ENCODE assay signal across 28 cellular contexts in genomic region chr16:88380619-88381018, GRCh38.
"Had no signal": no experiment of that assay in that cellular context is flagged by ENCODE, and none has a peak within 500 bp of the region (broad histone marks: within the 10 kb centered on the region; RNA-seq: fewer than 3 reads in every experiment).

No MANE protein-coding gene starts in this region.

- DNase-seq: activated CD4-positive, alpha-beta T cell treated with anti-CD3 and anti-CD28 coated beads for 48 hours; activated CD4-positive, alpha-beta T cell treated with anti-CD3 and anti-CD28 coated beads, Interleukin-2, amount 50 U/mL, for 48 hours; activated gamma-delta T cell treated with Interleukin-2 at 50 U/mL for 16 hours; activated T-cell treated with anti-CD3 and anti-CD28 coated beads, Interleukin-2, amount 50 U/mL, for 4 hours; amniotic stem cell; central memory CD4-positive, alpha-beta T cell; endodermal cell; foreskin fibroblast; retina; stimulated activated CD4-positive, alpha-beta T cell treated with anti-CD3 and anti-CD28 coated beads, Interleukin-1b, Interleukin-23, amount 100 ng/mL, for 48 hours; stimulated activated CD4-positive, alpha-beta T cell treated with anti-CD3 and anti-CD28 coated beads, Interleukin-4, amount 100 ng/mL, for 4 hours; stimulated activated CD8-positive, alpha-beta memory T cell treated with anti-CD3 and anti-CD28 coated beads, Interleukin-4, amount 100 ng/mL, for 48 hours; stimulated activated naive CD8-positive, alpha-beta T cell treated with anti-CD3 and anti-CD28 coated beads, Interleukin-15, amount 100 ng/mL, for 72 hours; substantia nigra; thyroid gland had no signal

- H3K4me3 ChIP-seq: left lung, lung, ovary, prostate gland, smooth muscle cell, thyroid gland, upper lobe of right lung had no signal

- H3K27me3 ChIP-seq: ovary, thyroid gland had no signal

- H3K27ac ChIP-seq: left lung, neutrophil, ovary, prostate gland, thyroid gland, upper lobe of right lung, VCaP had no signal

- H3K4me2 ChIP-seq: smooth muscle cell had no signal

- FAIRE-seq: TTC549 had no signal

- H3K36me3 ChIP-seq: left lung, neutrophil, ovary, prostate gland, thyroid gland, upper lobe of right lung had no signal

- ATAC-seq: activated CD4-positive, CD25-positive, alpha-beta regulatory T cell treated with anti-CD3 and anti-CD28 coated beads, Interleukin-2, amount 50 U/mL, for 24 hours; activated T-cell treated with anti-CD3 and anti-CD28 coated beads, Interleukin-2, amount 50 U/mL, for 4 hours; activated T-helper 17 cell treated with anti-CD3 and anti-CD28 coated beads, Interleukin-2, amount 50 U/mL, for 72 hours; esophagus mucosa; left lung; stimulated activated memory B cell treated with anti-CD40 and anti-IgM and Interleukin-4, amounts not matched to agents 10 μg/mL and 1 μg/mL and 100 μg/mL, for 72 hours; stimulated activated naive CD8-positive, alpha-beta T cell treated with anti-CD3 and anti-CD28 coated beads, Interleukin-15, amount 100 ng/mL, for 72 hours; upper lobe of right lung had no signal

- H3K4me1 ChIP-seq: prostate gland had no signal

- H3K9me3 ChIP-seq: left lung, neutrophil, ovary, prostate gland, thyroid gland, upper lobe of right lung had no signal
